ENCODE assay signal across 8 cellular contexts in the genomic region with DNA sequence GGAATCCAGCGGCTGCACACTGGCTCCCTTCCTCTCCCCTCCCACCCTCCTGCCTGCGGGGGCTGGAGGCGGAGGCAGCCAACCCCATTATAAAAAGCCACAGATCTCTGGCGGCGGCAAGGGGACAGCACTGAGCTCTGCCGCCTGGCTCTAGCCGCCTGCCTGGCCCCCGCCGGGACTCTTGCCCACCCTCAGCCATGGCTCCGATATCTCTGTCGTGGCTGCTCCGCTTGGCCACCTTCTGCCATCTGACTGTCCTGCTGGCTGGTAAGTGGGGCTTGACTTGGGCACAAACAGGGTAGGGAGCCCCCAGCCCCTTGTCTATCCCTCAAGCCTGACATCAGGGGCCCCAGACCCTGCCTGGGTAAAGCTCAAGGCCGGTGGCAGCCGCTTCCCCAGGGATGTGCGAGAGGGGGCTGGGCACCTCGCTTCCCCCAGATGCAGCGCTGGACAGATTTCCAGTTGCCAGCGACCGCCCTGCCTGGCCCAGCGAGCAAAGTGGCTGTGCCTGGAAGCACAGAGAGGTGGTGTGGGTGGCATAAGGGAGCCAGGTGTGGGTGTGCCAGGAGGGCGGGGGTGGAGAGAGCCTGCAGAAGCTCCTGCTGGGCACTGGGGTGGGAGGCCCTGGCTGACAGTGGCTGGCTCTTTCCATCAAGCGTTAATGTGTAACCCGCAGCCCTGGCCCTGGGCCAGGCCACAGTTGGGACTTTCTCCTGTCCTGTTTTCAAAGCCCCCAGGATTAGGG. TPM values are rescaled to one million over a fixed set of nuclear protein-coding genes. Genes with fewer than 3 reads are reported as not detected.
A peak's percentile ranks its signal among the peaks of the same experiment; 100 is the strongest.
DNase-seq lines count a peak whose midpoint lies in the region; ATAC-seq lines count a peak whose summit lies in the region.

Gene CX3CL1, plus strand, starts transcription at position 119 of the 745 bp plus-strand sequence. Its CDS starts 79 bp downstream, at position 198.

- DNase-seq in AG20443 (ENCODE audit: low spot score), result peak; percentile 77
- DNase-seq in NCI-H69 (lab: John Stamatoyannopoulos, UW), result peak; percentile 53
- DNase-seq in fibroblast of peridontal ligament (ENCODE audit: extremely low read depth), result peak; percentile 8
- peak; percentile 22 for DNase-seq in myocyte (ENCODE audit: low read depth)
- DNase-seq in stimulated activated CD4-positive, alpha-beta T cell treated with anti-CD3 and anti-CD28 coated beads, Interleukin-12 subunit alpha, Interleukin-12 subunit beta, amount 100 ng/mL, for 4 hours, result no peak
- no peak for DNase-seq in stimulated activated naive CD8-positive, alpha-beta T cell treated with anti-CD3 and anti-CD28 coated beads, Interleukin-15, amount 100 ng/mL, for 72 hours
- no peak for DNase-seq in NOMO-1 treated with dmso at 0.1 percent for 144 hours (lab: John Stamatoyannopoulos, UW; ENCODE audit: unreplicated experiment)

- H3K4me3 Mint-ChIP-seq in stimulated activated naive CD8-positive, alpha-beta T cell treated with anti-CD3 and anti-CD28 coated beads, Interleukin-15, amount 100 ng/mL, for 72 hours, result no peak within 1 kb of the TSS

- no peak for ATAC-seq in GM18867 (IDR thresholded peaks at IDR 0.05; ENCODE audit: unreplicated experiment)
- no peak for ATAC-seq in stimulated activated naive CD8-positive, alpha-beta T cell treated with anti-CD3 and anti-CD28 coated beads, Interleukin-15, amount 100 ng/mL, for 72 hours

- no peak within 1 kb of the TSS for H3K27ac Mint-ChIP-seq in stimulated activated naive CD8-positive, alpha-beta T cell treated with anti-CD3 and anti-CD28 coated beads, Interleukin-15, amount 100 ng/mL, for 72 hours

- no peaks in the 10 kb centered on the region for H3K9me3 Mint-ChIP-seq in stimulated activated naive CD8-positive, alpha-beta T cell treated with anti-CD3 and anti-CD28 coated beads, Interleukin-15, amount 100 ng/mL, for 72 hours

- peaks cover 10% of the 10 kb centered on the region for H3K27me3 Mint-ChIP-seq in stimulated activated naive CD8-positive, alpha-beta T cell treated with anti-CD3 and anti-CD28 coated beads, Interleukin-15, amount 100 ng/mL, for 72 hours

- H3K4me1 Mint-ChIP-seq in stimulated activated naive CD8-positive, alpha-beta T cell treated with anti-CD3 and anti-CD28 coated beads, Interleukin-15, amount 100 ng/mL, for 72 hours, result peaks cover 36% of the 10 kb centered on the region

RNA-seq across cellular contexts. Expression of gene CX3CL1, which starts in this region (rescaled TPM):
- total RNA-seq in myocyte, result not detected in 2 replicates
- polyA plus RNA-seq in myocyte (2012), result not detected

Comparison
In these comparisons a context has a peak if more than half of its experiments do, and no peak if none do; other contexts are left out.
1. Peak in DNase-seq in myocyte; RNA of the gene not detected or under 1 TPM.
2. DNase-seq: peak in AG20443 (single experiment), NCI-H69 (single experiment) and fibroblast of peridontal ligament (single experiment); none in stimulated activated CD4-positive, alpha-beta T cell treated with anti-CD3 and anti-CD28 coated beads, Interleukin-12 subunit alpha, Interleukin-12 subunit beta, amount 100 ng/mL, for 4 hours (single experiment), stimulated activated naive CD8-positive, alpha-beta T cell treated with anti-CD3 and anti-CD28 coated beads, Interleukin-15, amount 100 ng/mL, for 72 hours (0 of 2) and NOMO-1 treated with dmso at 0.1 percent for 144 hours (single experiment).